Comparison of ENCODE assay signal across 9 cellular contexts in genomic region chr6:109237082-109237985, GRCh38.
A peak's percentile ranks its signal among the peaks of the same experiment; 100 is the strongest.
DNase-seq lines count a peak whose midpoint lies in the region; ATAC-seq and TF ChIP-seq lines count a peak whose summit lies in the region.
"Had no signal": no experiment of that assay in that cellular context is flagged by ENCODE, and none has a peak within 500 bp of the region (broad histone marks: within the 10 kb centered on the region; RNA-seq: fewer than 3 reads in every experiment).

No MANE protein-coding gene starts in this region.

- H3K36me3 Mint-ChIP-seq in activated naive CD8-positive, alpha-beta T cell treated with anti-CD3 and anti-CD28 coated beads for 36 hours = no peaks in the 10 kb centered on the region
- H3K36me3 Mint-ChIP-seq in nephron progenitor cell (ENCODE audit: low read depth) = no peaks in the 10 kb centered on the region

- DNase-seq in GM10248 (ENCODE audit: extremely low spot score) (peak; percentile 18), LoVo (ENCODE audit: low spot score) (peak; percentile 46), nephron progenitor cell (no peak), epidermal melanocyte (ENCODE audit: insufficient read length, low spot score) (no peak)
- no peak for DNase-seq in activated naive CD8-positive, alpha-beta T cell treated with anti-CD3 and anti-CD28 coated beads for 36 hours
- DNase-seq in effector memory CD4-positive, alpha-beta T cell = no peak
- DNase-seq: activated CD4-positive, alpha-beta T cell treated with anti-CD3 and anti-CD28 coated beads, Interleukin-2, amount 50 U/mL, for 1 hour had no signal

- H3K27ac ChIP-seq in effector memory CD4-positive, alpha-beta T cell (ENCODE audit: insufficient read depth, low read length, poor library complexity, severe bottlenecking) = no peak overlapping the region

- peaks cover 10% of the 10 kb centered on the region for H3K4me1 Mint-ChIP-seq in activated naive CD8-positive, alpha-beta T cell treated with anti-CD3 and anti-CD28 coated beads for 36 hours
- peaks cover 39% of the 10 kb centered on the region for H3K4me1 Mint-ChIP-seq in nephron progenitor cell

- H3K4me3 ChIP-seq in effector memory CD4-positive, alpha-beta T cell (ENCODE audit: insufficient read depth, low read depth, low read length, poor library complexity, severe bottlenecking) = no peak overlapping the region

- TF ChIP-seq CTCF in GM10248 (IDR thresholded peaks at IDR 0.05; ENCODE audit: control extremely low read depth, extremely low read depth, low read depth, missing control alignments) (no peak), nephron progenitor cell (IDR thresholded peaks at IDR 0.05) (no peak)

- H3K4me1 ChIP-seq in effector memory CD4-positive, alpha-beta T cell (ENCODE audit: control insufficient read depth, insufficient read depth, low read length, poor library complexity, severe bottlenecking) = no peaks in the 10 kb centered on the region

- CTCF ChIA-PET in GM10248 (lab: Yijun Ruan, JAX) = interaction anchor here (1.1 to 1.8 kb wide), 3 partner anchors 12 to 49 kb away, joined by 3 to 7 read pairs (median 5); no protein-coding TSS in a partner anchor

- H3K27ac Mint-ChIP-seq in activated naive CD8-positive, alpha-beta T cell treated with anti-CD3 and anti-CD28 coated beads for 36 hours = peak overlapping the region; percentile 18
- H3K27ac Mint-ChIP-seq in nephron progenitor cell = peak overlapping the region; percentile 42

- no peaks in the 10 kb centered on the region for H3K27me3 ChIP-seq in effector memory CD4-positive, alpha-beta T cell (replicated peaks; ENCODE audit: control insufficient read depth, insufficient read depth, low read length, poor library complexity, severe bottlenecking)

- POLR2A ChIA-PET in GM10248 (lab: Yijun Ruan, JAX) = no interaction called here

- no peaks in the 10 kb centered on the region for H3K27me3 Mint-ChIP-seq in activated naive CD8-positive, alpha-beta T cell treated with anti-CD3 and anti-CD28 coated beads for 36 hours
- H3K27me3 Mint-ChIP-seq in nephron progenitor cell (ENCODE audit: low read depth, poor library complexity) = no peaks in the 10 kb centered on the region

- H3K36me3 ChIP-seq in effector memory CD4-positive, alpha-beta T cell (ENCODE audit: control insufficient read depth, insufficient read depth, low read length) = no peaks in the 10 kb centered on the region

- H3K9me3 ChIP-seq in effector memory CD4-positive, alpha-beta T cell (ENCODE audit: control insufficient read depth, low read length) = no peaks in the 10 kb centered on the region

- H3K4me3 Mint-ChIP-seq in activated naive CD8-positive, alpha-beta T cell treated with anti-CD3 and anti-CD28 coated beads for 36 hours = no peak overlapping the region
- no peak overlapping the region for H3K4me3 Mint-ChIP-seq in nephron progenitor cell

- no peak for ATAC-seq in GM21619 (IDR thresholded peaks at IDR 0.05; ENCODE audit: unreplicated experiment)
- ATAC-seq in HG02642 (IDR thresholded peaks at IDR 0.05; ENCODE audit: poor library complexity, unreplicated experiment) = no peak

- H3K9me3 Mint-ChIP-seq in activated naive CD8-positive, alpha-beta T cell treated with anti-CD3 and anti-CD28 coated beads for 36 hours = no peaks in the 10 kb centered on the region
- no peaks in the 10 kb centered on the region for H3K9me3 Mint-ChIP-seq in nephron progenitor cell

Comparison
In these comparisons a context has a peak if more than half of its experiments do, and no peak if none do; other contexts are left out.
1. DNase-seq: peak in GM10248 (single experiment) and LoVo (single experiment); none in activated naive CD8-positive, alpha-beta T cell treated with anti-CD3 and anti-CD28 coated beads for 36 hours (single experiment), nephron progenitor cell (single experiment), effector memory CD4-positive, alpha-beta T cell (0 of 3) and epidermal melanocyte (single experiment).